In the genomic region with DNA sequence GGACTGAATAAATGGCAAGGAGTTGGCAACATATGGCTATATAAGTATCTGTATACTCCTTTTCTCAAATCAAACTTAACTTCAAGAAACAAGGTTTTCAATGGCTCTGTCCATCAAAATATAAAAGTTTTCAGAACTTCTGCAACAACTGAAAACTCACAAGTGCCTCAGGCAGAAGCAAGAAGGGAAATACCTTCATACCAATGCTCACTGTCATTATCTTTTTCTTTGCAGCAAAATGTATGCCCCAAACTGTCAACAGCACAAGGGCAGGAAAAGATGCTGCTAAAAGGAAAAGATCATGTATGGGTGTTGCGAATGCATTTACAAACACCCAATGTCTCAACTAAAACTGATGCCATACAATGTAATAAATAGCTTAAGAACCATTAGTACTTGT, we compare ENCODE assay signal across 1 cellular context.
TF ChIP-seq lines count a peak whose summit lies in the region.

No MANE protein-coding gene starts in this region.

TF ChIP-seq in endothelial cell of umbilical vein, 7 proteins besides CTCF, POLR2A, EP300 and RAD21:
- TF ChIP-seq EZH2 (IDR thresholded peaks at IDR 0.05; ENCODE audit: borderline replicate concordance, low read depth, low read length, severe bottlenecking) (no peak), JUN (IDR thresholded peaks at IDR 0.05; ENCODE audit: borderline replicate concordance, insufficient read depth, insufficient read length, low read depth) (no peak)
